Comparison of ENCODE assay signal across 19 cellular contexts in genomic region chr10:129656642-129657041, GRCh38.
"Had no signal": no experiment of that assay in that cellular context is flagged by ENCODE, and none has a peak within 500 bp of the region (broad histone marks: within the 10 kb centered on the region; RNA-seq: fewer than 3 reads in every experiment).

No MANE protein-coding gene starts in this region.

- H3K4me3 ChIP-seq: colonic mucosa, esophagus squamous epithelium, gastrocnemius medialis, heart right ventricle, left lung, lower lobe of right lung had no signal

- H3K36me3 ChIP-seq: colonic mucosa, esophagus squamous epithelium, gastrocnemius medialis, heart right ventricle, left lung, lower lobe of right lung had no signal

- H3K27me3 Mint-ChIP-seq: dendritic cell treated with granulocyte-macrophage colony-stimulating factor and Interleukin-4, amounts not matched to agents 40 ng/mL and 50 ng/mL, for 4 days; effector memory CD8-positive, alpha-beta T cell had no signal

- H3K27ac Mint-ChIP-seq: dendritic cell treated with granulocyte-macrophage colony-stimulating factor and Interleukin-4, amounts not matched to agents 40 ng/mL and 50 ng/mL, for 4 days; effector memory CD8-positive, alpha-beta T cell had no signal

- H3K4me1 ChIP-seq: colonic mucosa, esophagus squamous epithelium, gastrocnemius medialis, heart right ventricle, lower lobe of right lung had no signal

- H3K4me3 Mint-ChIP-seq: dendritic cell treated with granulocyte-macrophage colony-stimulating factor and Interleukin-4, amounts not matched to agents 40 ng/mL and 50 ng/mL, for 4 days; effector memory CD8-positive, alpha-beta T cell had no signal

- DNase-seq: colonic mucosa; cortex of kidney; effector CD8-positive, alpha-beta T cell; effector memory CD8-positive, alpha-beta T cell; esophagus squamous epithelium; foreskin fibroblast; foreskin melanocyte; gastrocnemius medialis; glutamatergic neuron; head of caudate nucleus; heart right ventricle; hippocampal formation; left cardiac atrium; left lung; left ventricle myocardium superior; lower lobe of right lung; mesenchymal stem cell; midbrain had no signal

- H3K27ac ChIP-seq: colonic mucosa, esophagus squamous epithelium, gastrocnemius medialis, heart right ventricle, left lung, lower lobe of right lung had no signal

- H3K9me3 Mint-ChIP-seq: dendritic cell treated with granulocyte-macrophage colony-stimulating factor and Interleukin-4, amounts not matched to agents 40 ng/mL and 50 ng/mL, for 4 days; effector memory CD8-positive, alpha-beta T cell had no signal

- H3K27me3 ChIP-seq: colonic mucosa, esophagus squamous epithelium, gastrocnemius medialis, heart right ventricle, left lung had no signal

- H3K9me3 ChIP-seq: colonic mucosa, esophagus squamous epithelium, gastrocnemius medialis, heart right ventricle, left lung, lower lobe of right lung had no signal
